13 cellular contexts compared by ENCODE assay signal in the genomic region with DNA sequence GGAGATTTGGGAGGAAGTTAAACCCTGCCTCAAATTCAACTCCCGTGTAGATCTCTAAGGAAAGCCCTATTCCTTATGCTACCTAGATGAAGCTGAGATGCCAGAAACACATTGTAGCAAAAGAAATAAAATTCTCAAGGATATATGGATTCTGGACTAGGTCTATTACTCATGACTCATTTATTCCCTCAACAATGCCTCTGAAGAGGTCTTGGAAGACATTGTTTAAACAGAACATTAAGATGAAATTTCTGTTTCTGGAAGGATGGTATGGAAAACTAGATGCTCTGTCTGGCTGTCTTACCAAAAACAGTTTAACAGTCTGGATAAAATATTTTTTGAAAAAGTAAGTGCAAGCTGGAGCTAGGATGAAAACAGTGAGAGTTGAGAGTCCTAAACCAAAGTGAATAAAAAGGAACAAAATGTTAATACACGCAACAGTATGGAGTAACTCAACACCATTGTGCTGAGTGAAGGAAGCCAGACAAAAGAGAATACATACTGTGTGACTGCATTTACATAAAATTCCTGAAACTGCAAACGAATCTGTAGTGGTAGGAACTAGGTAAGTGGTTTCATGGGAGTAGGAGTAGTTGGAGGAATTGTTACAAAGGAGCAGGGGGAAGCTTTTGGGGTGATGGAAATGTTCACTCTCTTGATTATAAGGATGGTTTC.
"Had no signal": no experiment of that assay in that cellular context is flagged by ENCODE, and none has a peak within 500 bp of the region (broad histone marks: within the 10 kb centered on the region; RNA-seq: fewer than 3 reads in every experiment).

No MANE protein-coding gene starts in this region.

- H3K9me3 ChIP-seq: adrenal gland, left lung had no signal

- ATAC-seq: activated CD4-positive, CD25-positive, alpha-beta regulatory T cell treated with anti-CD3 and anti-CD28 coated beads, Interleukin-2, amount 50 U/mL, for 24 hours; left lung; natural killer cell treated with Interleukin-12 subunit alpha and Interleukin-12 subunit beta and Interleukin-15 and Interleukin-18, amount 100 ng/mL, for 72 hours had no signal

- H3K27ac ChIP-seq: adrenal gland, left lung had no signal

- FAIRE-seq: islet of Langerhans had no signal

- H3K27me3 ChIP-seq: adrenal gland, left lung had no signal

- H3K4me1 ChIP-seq: adrenal gland, left lung had no signal

- H3K4me3 ChIP-seq: adrenal gland, left lung had no signal

- H3K36me3 ChIP-seq: adrenal gland, left lung had no signal

- DNase-seq: activated CD4-positive, alpha-beta T cell treated with anti-CD3 and anti-CD28 coated beads, Interleukin-2, amount 50 U/mL, for 4 hours; activated naive CD4-positive, alpha-beta T cell treated with anti-CD3 and anti-CD28 coated beads, Interleukin-2, amount 50 U/mL, for 16 hours; activated T-cell treated with anti-CD3 and anti-CD28 coated beads, Interleukin-2, amount 50 U/mL, for 1 hour; adrenal gland; cortex of kidney; effector memory CD4-positive, alpha-beta T cell; hypothalamus; left lung; stimulated activated CD4-positive, alpha-beta T cell treated with anti-CD3 and anti-CD28 coated beads, Interleukin-12 subunit alpha, Interleukin-12 subunit beta, amount 100 ng/mL, for 4 hours; stimulated activated naive CD4-positive, alpha-beta T cell treated with Interleukin-2 at 50 U/mL for 16 hours had no signal
